31 cellular contexts compared by ENCODE assay signal in the genomic region with DNA sequence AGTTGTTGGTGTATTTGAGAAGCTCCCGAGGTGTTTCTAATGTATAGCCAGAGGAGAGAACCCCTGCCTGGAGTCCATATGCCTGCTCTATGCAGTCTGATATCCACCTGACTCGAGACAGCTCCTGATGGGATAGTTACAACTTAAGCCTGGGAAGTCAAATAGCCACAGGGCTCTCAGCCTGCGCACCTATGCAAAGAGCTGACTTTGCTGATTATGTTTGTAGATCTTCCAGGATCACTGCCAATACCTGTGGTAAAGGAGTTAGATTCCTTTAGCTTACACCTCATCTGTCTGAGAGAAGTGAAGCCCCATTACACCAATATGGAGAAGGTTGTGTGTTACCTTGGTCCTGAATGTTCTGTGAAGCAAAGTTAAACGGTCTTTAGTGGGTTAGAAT.
"Had no signal": no experiment of that assay in that cellular context is flagged by ENCODE, and none has a peak within 500 bp of the region (broad histone marks: within the 10 kb centered on the region; RNA-seq: fewer than 3 reads in every experiment).

No MANE protein-coding gene starts in this region.

- H3K4me3 Mint-ChIP-seq: activated B cell treated with CpG ODN at 0.5 μM for 24 hours; activated CD4-positive, alpha-beta memory T cell treated with anti-CD3 and anti-CD28 coated beads for 36 hours; activated CD4-positive, alpha-beta T cell treated with anti-CD3 and anti-CD28 coated beads, Interleukin-2, amount 10 ng/mL, durations not matched to agents 24 days and 14 days; activated CD8-positive, alpha-beta T cell treated with anti-CD3 and anti-CD28 coated beads for 36 hours; activated naive CD4-positive, alpha-beta T cell treated with anti-CD3 and anti-CD28 coated beads, Interleukin-2, amount 10 ng/mL, durations not matched to agents 7 days and 5 days; activated naive CD4-positive, alpha-beta T cell treated with anti-CD3 and anti-CD28 coated beads, Interleukin-2, amount 50 U/mL, for 24 hours; activated naive CD8-positive, alpha-beta T cell; activated naive CD8-positive, alpha-beta T cell treated with anti-CD3 and anti-CD28 coated beads, Interleukin-2, amount 10 ng/mL, durations not matched to agents 7 days and 5 days; activated naive CD8-positive, alpha-beta T cell treated with anti-CD3 and anti-CD28 coated beads, Interleukin-2, amount 50 U/mL, for 24 hours; brain; T-helper 1 cell treated with Interleukin-12 subunit alpha and Interleukin-12 subunit beta and Interleukin-4 antibody, amounts not matched to agents 30 μg/mL and 1 μg/mL, for 36 hours; T-helper 2 cell treated with Interferon-gamma antibody and Interleukin-4, amounts not matched to agents 5 μg/mL and 100 μg/mL, for 36 hours had no signal

- H3K9me3 Mint-ChIP-seq: activated B cell treated with CpG ODN at 0.5 μM for 24 hours; activated naive CD4-positive, alpha-beta T cell treated with anti-CD3 and anti-CD28 coated beads, Interleukin-2, amount 50 U/mL, for 24 hours; activated naive CD8-positive, alpha-beta T cell treated with anti-CD3 and anti-CD28 coated beads, Interleukin-2, amount 10 ng/mL, durations not matched to agents 7 days and 5 days; brain; T-helper 1 cell treated with Interleukin-12 subunit alpha and Interleukin-12 subunit beta and Interleukin-4 antibody, amounts not matched to agents 30 μg/mL and 1 μg/mL, for 36 hours had no signal

- H3K27me3 ChIP-seq: ascending aorta had no signal

- DNase-seq: activated B cell treated with CpG ODN at 0.5 μM for 24 hours; activated CD4-positive, alpha-beta memory T cell treated with anti-CD3 and anti-CD28 coated beads for 36 hours; activated CD4-positive, alpha-beta T cell treated with anti-CD3 and anti-CD28 coated beads for 4 hours; activated CD4-positive, alpha-beta T cell treated with anti-CD3 and anti-CD28 coated beads, Interleukin-2, amount 10 ng/mL, durations not matched to agents 24 days and 14 days; activated CD4-positive, alpha-beta T cell treated with anti-CD3 and anti-CD28 coated beads, Interleukin-2, amount 50 U/mL, for 1 hour; activated CD4-positive, alpha-beta T cell treated with anti-CD3 and anti-CD28 coated beads, Interleukin-2, amount 50 U/mL, for 4 hours; activated CD4-positive, CD25-positive, alpha-beta regulatory T cell treated with anti-CD3 and anti-CD28 coated beads, Interleukin-2, amount 50 U/mL, for 72 hours; activated CD8-positive, alpha-beta memory T cell treated with anti-CD3 and anti-CD28 coated beads, Interleukin-2, amount 50 U/mL, for 4 hours; activated CD8-positive, alpha-beta T cell treated with anti-CD3 and anti-CD28 coated beads for 36 hours; activated effector memory CD4-positive, alpha-beta T cell treated with Interleukin-2 at 50 U/mL for 16 hours; activated gamma-delta T cell; activated naive CD4-positive, alpha-beta T cell treated with anti-CD3 and anti-CD28 coated beads, Interleukin-2, amount 10 ng/mL, durations not matched to agents 7 days and 5 days; activated naive CD4-positive, alpha-beta T cell treated with Interleukin-2 at 50 U/mL for 16 hours; activated naive CD8-positive, alpha-beta T cell treated with anti-CD3 and anti-CD28 coated beads, Interleukin-2, amount 10 ng/mL, durations not matched to agents 7 days and 5 days; activated naive CD8-positive, alpha-beta T cell treated with anti-CD3 and anti-CD28 coated beads, Interleukin-2, amount 50 U/mL, for 24 hours; activated T-cell treated with anti-CD3 and anti-CD28 coated beads for 4 hours; activated T-cell treated with anti-CD3 and anti-CD28 coated beads, Interleukin-2, amount 50 U/mL, for 1 hour; activated T-cell treated with anti-CD3 and anti-CD28 coated beads, Interleukin-2, amount 50 U/mL, for 48 hours; amygdala; anterior cingulate cortex; central memory CD4-positive, alpha-beta T cell; T-helper 1 cell; T-helper 2 cell; T-helper 9 cell had no signal

- H3K4me3 ChIP-seq: ascending aorta had no signal

- H3K27ac ChIP-seq: ascending aorta, VCaP had no signal

- H3K36me3 Mint-ChIP-seq: activated CD4-positive, alpha-beta memory T cell treated with anti-CD3 and anti-CD28 coated beads for 36 hours; activated naive CD4-positive, alpha-beta T cell treated with anti-CD3 and anti-CD28 coated beads, Interleukin-2, amount 10 ng/mL, durations not matched to agents 7 days and 5 days; activated naive CD4-positive, alpha-beta T cell treated with anti-CD3 and anti-CD28 coated beads, Interleukin-2, amount 50 U/mL, for 24 hours; activated naive CD8-positive, alpha-beta T cell; activated naive CD8-positive, alpha-beta T cell treated with anti-CD3 and anti-CD28 coated beads, Interleukin-2, amount 10 ng/mL, durations not matched to agents 7 days and 5 days; brain had no signal

- H3K4me1 Mint-ChIP-seq: activated B cell treated with CpG ODN at 0.5 μM for 24 hours; activated CD4-positive, alpha-beta T cell treated with anti-CD3 and anti-CD28 coated beads, Interleukin-2, amount 10 ng/mL, durations not matched to agents 24 days and 14 days; activated naive CD4-positive, alpha-beta T cell treated with anti-CD3 and anti-CD28 coated beads, Interleukin-2, amount 10 ng/mL, durations not matched to agents 7 days and 5 days; activated naive CD4-positive, alpha-beta T cell treated with anti-CD3 and anti-CD28 coated beads, Interleukin-2, amount 50 U/mL, for 24 hours; activated naive CD8-positive, alpha-beta T cell treated with anti-CD3 and anti-CD28 coated beads, Interleukin-2, amount 10 ng/mL, durations not matched to agents 7 days and 5 days; activated naive CD8-positive, alpha-beta T cell treated with anti-CD3 and anti-CD28 coated beads, Interleukin-2, amount 50 U/mL, for 24 hours had no signal

- H3K36me3 ChIP-seq: ascending aorta had no signal

- H3K9me3 ChIP-seq: ascending aorta had no signal

- ATAC-seq: activated CD8-positive, alpha-beta T cell treated with anti-CD3 and anti-CD28 coated beads for 36 hours; activated naive CD8-positive, alpha-beta T cell treated with anti-CD3 and anti-CD28 coated beads, Interleukin-2, amount 50 U/mL, for 24 hours had no signal

- H3K27me3 Mint-ChIP-seq: activated B cell treated with CpG ODN at 0.5 μM for 24 hours; activated CD4-positive, alpha-beta memory T cell treated with anti-CD3 and anti-CD28 coated beads for 36 hours; activated CD4-positive, alpha-beta T cell treated with anti-CD3 and anti-CD28 coated beads, Interleukin-2, amount 10 ng/mL, durations not matched to agents 24 days and 14 days; activated CD8-positive, alpha-beta T cell treated with anti-CD3 and anti-CD28 coated beads for 36 hours; activated naive CD4-positive, alpha-beta T cell treated with anti-CD3 and anti-CD28 coated beads, Interleukin-2, amount 10 ng/mL, durations not matched to agents 7 days and 5 days; activated naive CD4-positive, alpha-beta T cell treated with anti-CD3 and anti-CD28 coated beads, Interleukin-2, amount 50 U/mL, for 24 hours; activated naive CD8-positive, alpha-beta T cell; activated naive CD8-positive, alpha-beta T cell treated with anti-CD3 and anti-CD28 coated beads, Interleukin-2, amount 10 ng/mL, durations not matched to agents 7 days and 5 days; activated naive CD8-positive, alpha-beta T cell treated with anti-CD3 and anti-CD28 coated beads, Interleukin-2, amount 50 U/mL, for 24 hours; brain had no signal
